ENCODE assay signal across 1 cellular context in genomic region chr15:52790166-52790708, GRCh38.
TF ChIP-seq lines count a peak whose summit lies in the region.

TSS of gene ONECUT1 (minus strand) at chr15:52790336. CDS start at chr15:52789884, 452 bp downstream.

TF ChIP-seq in HepG2, 621 proteins besides CTCF, POLR2A, EP300 and RAD21 (continued from another document and continues in another):
- TF ChIP-seq HDAC1 (CRISPR knock-in tag; IDR thresholded peaks at IDR 0.05) (no peak), SNRNP70 (IDR thresholded peaks at IDR 0.05; ENCODE audit: low read depth, low read length) (no peak), BRD4 (CRISPR knock-in tag; IDR thresholded peaks at IDR 0.05) (no peak), GFI1 (CRISPR knock-in tag; IDR thresholded peaks at IDR 0.05; ENCODE audit: borderline replicate concordance) (no peak), SIX4 (CRISPR knock-in tag; IDR thresholded peaks at IDR 0.05) (no peak), TFDP2 (CRISPR knock-in tag; IDR thresholded peaks at IDR 0.05) (peak; percentile 78), ZNF232 (CRISPR knock-in tag; IDR thresholded peaks at IDR 0.05; ENCODE audit: borderline replicate concordance) (0 out of 2 replicates have a peak, but pooled peaks have one; percentile 78), PATZ1 (CRISPR knock-in tag; IDR thresholded peaks at IDR 0.05) (peak; percentile 76), KDM2A (CRISPR knock-in tag; IDR thresholded peaks at IDR 0.05; ENCODE audit: borderline replicate concordance, low read depth) (peak; percentile 58), YY1 (IDR thresholded peaks at IDR 0.05; ENCODE audit: insufficient read depth, insufficient replicate concordance, low read depth, low read length) (peak; percentile 6), ZNF598 (CRISPR knock-in tag; IDR thresholded peaks at IDR 0.05; ENCODE audit: borderline replicate concordance) (0 out of 2 replicates have a peak, but pooled peaks have one; percentile 25), ATF3 (CRISPR knock-in tag; IDR thresholded peaks at IDR 0.05) (no peak), SP5 (CRISPR knock-in tag; IDR thresholded peaks at IDR 0.05; ENCODE audit: borderline replicate concordance, low read depth) (peak; percentile 43; the same call in 1 of the 2 replicates), ZMYM4 (CRISPR knock-in tag; IDR thresholded peaks at IDR 0.05) (peak; percentile 70), ZNF776 (CRISPR knock-in tag; IDR thresholded peaks at IDR 0.05) (no peak; the same call in 1 of the 2 replicates), ZNF747 (CRISPR knock-in tag; IDR thresholded peaks at IDR 0.05; ENCODE audit: borderline replicate concordance) (peak; percentile 67; the same call in 1 of the 2 replicates), ZNF607 (CRISPR knock-in tag; IDR thresholded peaks at IDR 0.05; ENCODE audit: borderline replicate concordance) (peak; percentile 85; the same call in 1 of the 2 replicates), MYPOP (CRISPR knock-in tag; IDR thresholded peaks at IDR 0.05) (peak; percentile 69; the same call in 1 of the 2 replicates), RNF219 (CRISPR knock-in tag; IDR thresholded peaks at IDR 0.05) (no peak), MYC (CRISPR knock-in tag; IDR thresholded peaks at IDR 0.05; ENCODE audit: borderline replicate concordance) (peak; percentile 73), ZNF550 (CRISPR knock-in tag; IDR thresholded peaks at IDR 0.05; ENCODE audit: borderline replicate concordance) (no peak), ERF (CRISPR knock-in tag; IDR thresholded peaks at IDR 0.05) (peak; percentile 64; the same call in 1 of the 2 replicates), ZNF225 (CRISPR knock-in tag; IDR thresholded peaks at IDR 0.05) (peak; percentile 66; the same call in 1 of the 2 replicates), MXD3 (CRISPR knock-in tag; IDR thresholded peaks at IDR 0.05) (peak; percentile 77), ZFP1 (CRISPR knock-in tag; IDR thresholded peaks at IDR 0.05) (no peak), ZNF263 (CRISPR knock-in tag; IDR thresholded peaks at IDR 0.05) (no peak), KMT2B (CRISPR knock-in tag; IDR thresholded peaks at IDR 0.05) (no peak), ZIK1 (CRISPR knock-in tag; IDR thresholded peaks at IDR 0.05; ENCODE audit: borderline replicate concordance, low read depth) (peak; percentile 88; the same call in 1 of the 2 replicates)
- TF ChIP-seq, protein P1, sequence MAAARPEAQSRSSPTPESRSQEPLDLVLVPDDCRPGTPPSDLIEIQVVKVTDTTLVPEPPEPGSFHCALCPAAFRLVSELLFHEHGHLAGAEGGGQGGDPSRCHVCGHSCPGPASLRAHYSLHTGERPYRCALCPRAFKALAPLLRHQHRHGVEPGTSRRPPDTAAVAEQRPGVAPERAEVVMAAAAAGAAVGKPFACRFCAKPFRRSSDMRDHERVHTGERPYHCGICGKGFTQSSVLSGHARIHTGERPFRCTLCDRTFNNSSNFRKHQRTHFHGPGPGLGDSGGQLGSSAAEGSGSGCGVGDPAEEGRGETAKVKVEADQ (CRISPR knock-in tag; IDR thresholded peaks at IDR 0.05; ENCODE audit: borderline replicate concordance), result peak; percentile 60; the same call in 1 of the 2 replicates
- TF ChIP-seq, protein P2, sequence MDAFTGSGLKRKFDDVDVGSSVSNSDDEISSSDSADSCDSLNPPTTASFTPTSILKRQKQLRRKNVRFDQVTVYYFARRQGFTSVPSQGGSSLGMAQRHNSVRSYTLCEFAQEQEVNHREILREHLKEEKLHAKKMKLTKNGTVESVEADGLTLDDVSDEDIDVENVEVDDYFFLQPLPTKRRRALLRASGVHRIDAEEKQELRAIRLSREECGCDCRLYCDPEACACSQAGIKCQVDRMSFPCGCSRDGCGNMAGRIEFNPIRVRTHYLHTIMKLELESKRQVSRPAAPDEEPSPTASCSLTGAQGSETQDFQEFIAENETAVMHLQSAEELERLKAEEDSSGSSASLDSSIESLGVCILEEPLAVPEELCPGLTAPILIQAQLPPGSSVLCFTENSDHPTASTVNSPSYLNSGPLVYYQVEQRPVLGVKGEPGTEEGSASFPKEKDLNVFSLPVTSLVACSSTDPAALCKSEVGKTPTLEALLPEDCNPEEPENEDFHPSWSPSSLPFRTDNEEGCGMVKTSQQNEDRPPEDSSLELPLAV (CRISPR knock-in tag; conservative IDR thresholded peaks at IDR 0.05; ENCODE audit: low read depth), result no peak
- TF ChIP-seq, protein P3, sequence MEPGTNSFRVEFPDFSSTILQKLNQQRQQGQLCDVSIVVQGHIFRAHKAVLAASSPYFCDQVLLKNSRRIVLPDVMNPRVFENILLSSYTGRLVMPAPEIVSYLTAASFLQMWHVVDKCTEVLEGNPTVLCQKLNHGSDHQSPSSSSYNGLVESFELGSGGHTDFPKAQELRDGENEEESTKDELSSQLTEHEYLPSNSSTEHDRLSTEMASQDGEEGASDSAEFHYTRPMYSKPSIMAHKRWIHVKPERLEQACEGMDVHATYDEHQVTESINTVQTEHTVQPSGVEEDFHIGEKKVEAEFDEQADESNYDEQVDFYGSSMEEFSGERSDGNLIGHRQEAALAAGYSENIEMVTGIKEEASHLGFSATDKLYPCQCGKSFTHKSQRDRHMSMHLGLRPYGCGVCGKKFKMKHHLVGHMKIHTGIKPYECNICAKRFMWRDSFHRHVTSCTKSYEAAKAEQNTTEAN (CRISPR knock-in tag; conservative IDR thresholded peaks at IDR 0.05), result peak; percentile 55; the same call in 1 of the 2 replicates
- TF ChIP-seq, protein P4, sequence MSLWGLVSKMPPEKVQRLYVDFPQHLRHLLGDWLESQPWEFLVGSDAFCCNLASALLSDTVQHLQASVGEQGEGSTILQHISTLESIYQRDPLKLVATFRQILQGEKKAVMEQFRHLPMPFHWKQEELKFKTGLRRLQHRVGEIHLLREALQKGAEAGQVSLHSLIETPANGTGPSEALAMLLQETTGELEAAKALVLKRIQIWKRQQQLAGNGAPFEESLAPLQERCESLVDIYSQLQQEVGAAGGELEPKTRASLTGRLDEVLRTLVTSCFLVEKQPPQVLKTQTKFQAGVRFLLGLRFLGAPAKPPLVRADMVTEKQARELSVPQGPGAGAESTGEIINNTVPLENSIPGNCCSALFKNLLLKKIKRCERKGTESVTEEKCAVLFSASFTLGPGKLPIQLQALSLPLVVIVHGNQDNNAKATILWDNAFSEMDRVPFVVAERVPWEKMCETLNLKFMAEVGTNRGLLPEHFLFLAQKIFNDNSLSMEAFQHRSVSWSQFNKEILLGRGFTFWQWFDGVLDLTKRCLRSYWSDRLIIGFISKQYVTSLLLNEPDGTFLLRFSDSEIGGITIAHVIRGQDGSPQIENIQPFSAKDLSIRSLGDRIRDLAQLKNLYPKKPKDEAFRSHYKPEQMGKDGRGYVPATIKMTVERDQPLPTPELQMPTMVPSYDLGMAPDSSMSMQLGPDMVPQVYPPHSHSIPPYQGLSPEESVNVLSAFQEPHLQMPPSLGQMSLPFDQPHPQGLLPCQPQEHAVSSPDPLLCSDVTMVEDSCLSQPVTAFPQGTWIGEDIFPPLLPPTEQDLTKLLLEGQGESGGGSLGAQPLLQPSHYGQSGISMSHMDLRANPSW (CRISPR knock-in tag; IDR thresholded peaks at IDR 0.05; ENCODE audit: borderline replicate concordance), result no peak
- TF ChIP-seq, protein P5, sequence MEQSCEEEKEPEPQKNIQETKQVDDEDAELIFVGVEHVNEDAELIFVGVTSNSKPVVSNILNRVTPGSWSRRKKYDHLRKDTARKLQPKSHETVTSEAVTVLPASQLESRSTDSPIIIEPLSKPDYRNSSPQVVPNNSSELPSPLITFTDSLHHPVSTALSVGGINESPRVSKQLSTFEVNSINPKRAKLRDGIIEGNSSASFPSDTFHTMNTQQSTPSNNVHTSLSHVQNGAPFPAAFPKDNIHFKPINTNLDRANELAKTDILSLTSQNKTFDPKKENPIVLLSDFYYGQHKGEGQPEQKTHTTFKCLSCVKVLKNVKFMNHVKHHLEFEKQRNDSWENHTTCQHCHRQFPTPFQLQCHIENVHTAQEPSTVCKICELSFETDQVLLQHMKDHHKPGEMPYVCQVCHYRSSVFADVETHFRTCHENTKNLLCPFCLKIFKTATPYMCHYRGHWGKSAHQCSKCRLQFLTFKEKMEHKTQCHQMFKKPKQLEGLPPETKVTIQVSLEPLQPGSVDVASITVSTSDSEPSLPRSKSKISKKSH (CRISPR knock-in tag; IDR thresholded peaks at IDR 0.05; ENCODE audit: borderline replicate concordance), result peak; percentile 45; the same call in 1 of the 2 replicates
- TF ChIP-seq, protein P6, sequence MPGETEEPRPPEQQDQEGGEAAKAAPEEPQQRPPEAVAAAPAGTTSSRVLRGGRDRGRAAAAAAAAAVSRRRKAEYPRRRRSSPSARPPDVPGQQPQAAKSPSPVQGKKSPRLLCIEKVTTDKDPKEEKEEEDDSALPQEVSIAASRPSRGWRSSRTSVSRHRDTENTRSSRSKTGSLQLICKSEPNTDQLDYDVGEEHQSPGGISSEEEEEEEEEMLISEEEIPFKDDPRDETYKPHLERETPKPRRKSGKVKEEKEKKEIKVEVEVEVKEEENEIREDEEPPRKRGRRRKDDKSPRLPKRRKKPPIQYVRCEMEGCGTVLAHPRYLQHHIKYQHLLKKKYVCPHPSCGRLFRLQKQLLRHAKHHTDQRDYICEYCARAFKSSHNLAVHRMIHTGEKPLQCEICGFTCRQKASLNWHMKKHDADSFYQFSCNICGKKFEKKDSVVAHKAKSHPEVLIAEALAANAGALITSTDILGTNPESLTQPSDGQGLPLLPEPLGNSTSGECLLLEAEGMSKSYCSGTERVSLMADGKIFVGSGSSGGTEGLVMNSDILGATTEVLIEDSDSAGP (CRISPR knock-in tag; IDR thresholded peaks at IDR 0.05; ENCODE audit: borderline replicate concordance), result peak; percentile 33; the same call in 1 of the 2 replicates
- TF ChIP-seq, protein P7, sequence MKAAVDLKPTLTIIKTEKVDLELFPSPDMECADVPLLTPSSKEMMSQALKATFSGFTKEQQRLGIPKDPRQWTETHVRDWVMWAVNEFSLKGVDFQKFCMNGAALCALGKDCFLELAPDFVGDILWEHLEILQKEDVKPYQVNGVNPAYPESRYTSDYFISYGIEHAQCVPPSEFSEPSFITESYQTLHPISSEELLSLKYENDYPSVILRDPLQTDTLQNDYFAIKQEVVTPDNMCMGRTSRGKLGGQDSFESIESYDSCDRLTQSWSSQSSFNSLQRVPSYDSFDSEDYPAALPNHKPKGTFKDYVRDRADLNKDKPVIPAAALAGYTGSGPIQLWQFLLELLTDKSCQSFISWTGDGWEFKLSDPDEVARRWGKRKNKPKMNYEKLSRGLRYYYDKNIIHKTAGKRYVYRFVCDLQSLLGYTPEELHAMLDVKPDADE (CRISPR knock-in tag; IDR thresholded peaks at IDR 0.05), result peak; percentile 85; the same call in 1 of the 2 replicates
